9 cellular contexts compared by ENCODE assay signal in genomic region chr11:99370557-99371200, GRCh38.
DNase-seq lines count a peak whose midpoint lies in the region; ATAC-seq and TF ChIP-seq lines count a peak whose summit lies in the region.
"Had no signal": no experiment of that assay in that cellular context is flagged by ENCODE, and none has a peak within 500 bp of the region (broad histone marks: within the 10 kb centered on the region; RNA-seq: fewer than 3 reads in every experiment).

No MANE protein-coding gene starts in this region.

- ATAC-seq in CD8-positive, alpha-beta T cell, result no peak
- ATAC-seq in GM21786 (IDR thresholded peaks at IDR 0.05; ENCODE audit: unreplicated experiment) (no peak), GM21619 (IDR thresholded peaks at IDR 0.05; ENCODE audit: unreplicated experiment) (no peak)

- no peaks in the 10 kb centered on the region for H3K9me3 ChIP-seq in endocrine pancreas (ENCODE audit: control insufficient read depth, low read length)
- H3K9me3 ChIP-seq in CD8-positive, alpha-beta T cell (ENCODE audit: low read length), result no peaks in the 10 kb centered on the region

- DNase-seq in COR-L47 (lab: John Stamatoyannopoulos, UW), result peak; percentile 71
- DNase-seq in NCI-H2081 (lab: John Stamatoyannopoulos, UW), result peak; percentile 75 to 91
- peak; percentile 23 for DNase-seq in midbrain (lab: John Stamatoyannopoulos, UW)
- DNase-seq in CD8-positive, alpha-beta T cell, result no peak
- DNase-seq in NOMO-1 (lab: John Stamatoyannopoulos, UW; ENCODE audit: unreplicated experiment in 2 of 2), result no peak
- DNase-seq: DND-41 had no signal

- intact Hi-C loops in CD8-positive, alpha-beta T cell (cut with DNase I, micrococcal nuclease), result no loop called here

- no peaks in the 10 kb centered on the region for H3K36me3 ChIP-seq in endocrine pancreas (ENCODE audit: control insufficient read depth, insufficient read depth, low read length)
- no peaks in the 10 kb centered on the region for H3K36me3 ChIP-seq in CD8-positive, alpha-beta T cell (ENCODE audit: insufficient read depth, low read length)

- CTCF ChIA-PET in CD8-positive, alpha-beta T cell (lab: Charles Lee), result no interaction called here

- POLR2A ChIA-PET in CD8-positive, alpha-beta T cell (lab: Charles Lee), result no interaction called here

- H3K27me3 Mint-ChIP-seq in CD8-positive, alpha-beta T cell (ENCODE audit: low read depth), result no peaks in the 10 kb centered on the region

- no peaks in the 10 kb centered on the region for H3K27me3 ChIP-seq in endocrine pancreas (ENCODE audit: control insufficient read depth, insufficient read depth, low read length)
- no peaks in the 10 kb centered on the region for H3K27me3 ChIP-seq in CD8-positive, alpha-beta T cell (ENCODE audit: insufficient read depth, low read length)

- no peaks in the 10 kb centered on the region for H3K4me1 Mint-ChIP-seq in CD8-positive, alpha-beta T cell (ENCODE audit: low read depth)

- no peak overlapping the region for H3K27ac Mint-ChIP-seq in CD8-positive, alpha-beta T cell

- H3K9me3 Mint-ChIP-seq in CD8-positive, alpha-beta T cell, result peaks cover 3% of the 10 kb centered on the region

- no peak overlapping the region for H3K4me3 Mint-ChIP-seq in CD8-positive, alpha-beta T cell

- no peak for TF ChIP-seq CTCF in CD8-positive, alpha-beta T cell (IDR thresholded peaks at IDR 0.05)

- H3K9ac ChIP-seq in endocrine pancreas (ENCODE audit: control insufficient read depth, insufficient read depth, low read length), result no peak overlapping the region

- H3K4me3 ChIP-seq in endocrine pancreas (ENCODE audit: control insufficient read depth, insufficient read depth, low read length), result peak overlapping the region; percentile 45
- no peak overlapping the region for H3K4me3 ChIP-seq in CD8-positive, alpha-beta T cell (ENCODE audit: low read depth, low read length)

- H3K27ac ChIP-seq in CD8-positive, alpha-beta T cell (ENCODE audit: low read depth, low read length), result no peak overlapping the region

- peaks cover 36% of the 10 kb centered on the region for H3K4me1 ChIP-seq in endocrine pancreas (ENCODE audit: control insufficient read depth, insufficient read depth, low read length)
- no peaks in the 10 kb centered on the region for H3K4me1 ChIP-seq in CD8-positive, alpha-beta T cell (ENCODE audit: insufficient read depth, low read length)

- H3K36me3 Mint-ChIP-seq in CD8-positive, alpha-beta T cell, result no peaks in the 10 kb centered on the region

Comparison
In these comparisons a context has a peak if more than half of its experiments do, and no peak if none do; other contexts are left out.
1. DNase-seq: peak in COR-L47 (single experiment), NCI-H2081 (2 of 2) and midbrain (single experiment); none in CD8-positive, alpha-beta T cell (0 of 7) and NOMO-1 (0 of 2).